Comparison of ENCODE assay signal across 1 cellular context in genomic region chr2:105037572-105038382, GRCh38.
TF ChIP-seq lines count a peak whose summit lies in the region.

TSS of gene MRPS9 (plus strand) at chr2:105038069. CDS start at chr2:105038093, 24 bp downstream.

TF ChIP-seq in HepG2, 621 proteins besides CTCF, POLR2A, EP300 and RAD21 (continued from another document and continues in another):
- TF ChIP-seq ZNF546 (CRISPR knock-in tag; conservative IDR thresholded peaks at IDR 0.05) (no peak), MYNN (CRISPR knock-in tag; IDR thresholded peaks at IDR 0.05; ENCODE audit: low read depth) (no peak), JARID2 (CRISPR knock-in tag; IDR thresholded peaks at IDR 0.05; ENCODE audit: insufficient replicate concordance) (no peak), RCOR2 (CRISPR knock-in tag; IDR thresholded peaks at IDR 0.05) (no peak), ZNF878 (CRISPR knock-in tag; IDR thresholded peaks at IDR 0.05) (no peak), MZF1 (CRISPR knock-in tag; IDR thresholded peaks at IDR 0.05; ENCODE audit: borderline replicate concordance) (no peak), ZNF775 (CRISPR knock-in tag; IDR thresholded peaks at IDR 0.05; ENCODE audit: borderline replicate concordance) (no peak), KDM4B (CRISPR knock-in tag; IDR thresholded peaks at IDR 0.05) (no peak; the same call in 1 of the 2 replicates), RFX1 (IDR thresholded peaks at IDR 0.05) (no peak), PAX8 (CRISPR knock-in tag; IDR thresholded peaks at IDR 0.05; ENCODE audit: borderline replicate concordance) (no peak), ZBTB1 (CRISPR knock-in tag; IDR thresholded peaks at IDR 0.05; ENCODE audit: borderline replicate concordance) (0 out of 2 replicates have a peak, but pooled peaks have one; percentile 27), EEA1 (CRISPR knock-in tag; IDR thresholded peaks at IDR 0.05; ENCODE audit: borderline replicate concordance) (no peak), FOSL1 (CRISPR knock-in tag; IDR thresholded peaks at IDR 0.05; ENCODE audit: borderline replicate concordance) (no peak), ZNF138 (CRISPR knock-in tag; IDR thresholded peaks at IDR 0.05; ENCODE audit: low read depth) (no peak), YEATS2 (CRISPR knock-in tag; IDR thresholded peaks at IDR 0.05; ENCODE audit: borderline replicate concordance) (no peak; the same call in 1 of the 2 replicates), ZBTB2 (CRISPR knock-in tag; IDR thresholded peaks at IDR 0.05; ENCODE audit: low read depth) (no peak; the same call in 1 of the 2 replicates), ZNF550 (CRISPR knock-in tag; IDR thresholded peaks at IDR 0.05; ENCODE audit: borderline replicate concordance) (0 out of 2 replicates have a peak, but pooled peaks have one; percentile 24), ZNF773 (CRISPR knock-in tag; IDR thresholded peaks at IDR 0.05; ENCODE audit: borderline replicate concordance) (0 out of 2 replicates have a peak, but pooled peaks have one; percentile 9), PAWR (CRISPR knock-in tag; IDR thresholded peaks at IDR 0.05; ENCODE audit: borderline replicate concordance) (peak; percentile 23; the same call in 1 of the 2 replicates), ZNF792 (CRISPR knock-in tag; IDR thresholded peaks at IDR 0.05) (no peak; the same call in 1 of the 2 replicates), GZF1 (CRISPR knock-in tag; IDR thresholded peaks at IDR 0.05) (peak; percentile 43; the same call in 1 of the 2 replicates), KLF6 (CRISPR knock-in tag; IDR thresholded peaks at IDR 0.05) (peak; percentile 61; the same call in 1 of the 2 replicates), USF2 (IDR thresholded peaks at IDR 0.05; ENCODE audit: low read depth, low read length) (no peak), USF2 (CRISPR knock-in tag; IDR thresholded peaks at IDR 0.05; ENCODE audit: borderline replicate concordance) (peak; percentile 10; the same call in 1 of the 2 replicates), ZNF383 (CRISPR knock-in tag; IDR thresholded peaks at IDR 0.05; ENCODE audit: borderline replicate concordance) (peak; percentile 35; the same call in 1 of the 2 replicates), KAT2B (IDR thresholded peaks at IDR 0.05; ENCODE audit: borderline replicate concordance, low read depth, low read length) (no peak), FOSL2 (CRISPR knock-in tag; IDR thresholded peaks at IDR 0.05) (no peak), ZFP1 (CRISPR knock-in tag; IDR thresholded peaks at IDR 0.05) (no peak), AFF4 (CRISPR knock-in tag; IDR thresholded peaks at IDR 0.05) (no peak), ZNF235 (CRISPR knock-in tag; IDR thresholded peaks at IDR 0.05; ENCODE audit: borderline replicate concordance) (peak; percentile 69; the same call in 1 of the 2 replicates), NRL (CRISPR knock-in tag; IDR thresholded peaks at IDR 0.05; ENCODE audit: borderline replicate concordance) (peak; percentile 77; the same call in 1 of the 2 replicates), ZKSCAN5 (CRISPR knock-in tag; IDR thresholded peaks at IDR 0.05) (no peak), SNAPC2 (CRISPR knock-in tag; IDR thresholded peaks at IDR 0.05) (0 out of 2 replicates have a peak, but pooled peaks have one; percentile 32), RFXAP (CRISPR knock-in tag; IDR thresholded peaks at IDR 0.05; ENCODE audit: borderline replicate concordance) (no peak), ZNF766 (CRISPR knock-in tag; IDR thresholded peaks at IDR 0.05; ENCODE audit: borderline replicate concordance) (no peak; the same call in 1 of the 2 replicates), SPEN (CRISPR knock-in tag; IDR thresholded peaks at IDR 0.05; ENCODE audit: low read depth) (peak; percentile 81; the same call in 1 of the 2 replicates), ZBTB42 (CRISPR knock-in tag; IDR thresholded peaks at IDR 0.05) (no peak), MIER2 (CRISPR knock-in tag; IDR thresholded peaks at IDR 0.05) (no peak), JUNB (CRISPR knock-in tag; IDR thresholded peaks at IDR 0.05; ENCODE audit: borderline replicate concordance) (no peak), NFE2 (CRISPR knock-in tag; IDR thresholded peaks at IDR 0.05) (no peak), ZNF382 (CRISPR knock-in tag; IDR thresholded peaks at IDR 0.05; ENCODE audit: borderline replicate concordance) (no peak), ZNF883 (CRISPR knock-in tag; IDR thresholded peaks at IDR 0.05; ENCODE audit: not compliant biosample characterization) (peak; percentile 79), HOXA3 (CRISPR knock-in tag; IDR thresholded peaks at IDR 0.05) (peak; percentile 40; the same call in 1 of the 2 replicates), MNT (IDR thresholded peaks at IDR 0.05) (peak; percentile 68), SP5 (CRISPR knock-in tag; IDR thresholded peaks at IDR 0.05; ENCODE audit: borderline replicate concordance, low read depth) (peak; percentile 78), CBX5 (CRISPR knock-in tag; IDR thresholded peaks at IDR 0.05; ENCODE audit: borderline replicate concordance) (peak; percentile 26; the same call in 1 of the 2 replicates), TEAD3 (CRISPR knock-in tag; optimal IDR thresholded peaks at IDR 0.05; ENCODE audit: borderline replicate concordance) (peak; percentile 30), KLF16 (CRISPR knock-in tag; IDR thresholded peaks at IDR 0.05) (peak in 1 of 2 experiments; percentile 74; a peak in 2 of 4 replicates), ZSCAN31 (CRISPR knock-in tag; IDR thresholded peaks at IDR 0.05; ENCODE audit: low read depth) (peak; percentile 84), YY1 (IDR thresholded peaks at IDR 0.05; ENCODE audit: insufficient read depth, insufficient replicate concordance, low read depth, low read length) (peak; percentile 99), RBM22 (optimal IDR thresholded peaks at IDR 0.05; ENCODE audit: low read length) (no peak), LCORL (IDR thresholded peaks at IDR 0.05) (no peak), LCORL (CRISPR knock-in tag; IDR thresholded peaks at IDR 0.05) (peak; percentile 67; the same call in 1 of the 2 replicates)
- TF ChIP-seq, protein P1, sequence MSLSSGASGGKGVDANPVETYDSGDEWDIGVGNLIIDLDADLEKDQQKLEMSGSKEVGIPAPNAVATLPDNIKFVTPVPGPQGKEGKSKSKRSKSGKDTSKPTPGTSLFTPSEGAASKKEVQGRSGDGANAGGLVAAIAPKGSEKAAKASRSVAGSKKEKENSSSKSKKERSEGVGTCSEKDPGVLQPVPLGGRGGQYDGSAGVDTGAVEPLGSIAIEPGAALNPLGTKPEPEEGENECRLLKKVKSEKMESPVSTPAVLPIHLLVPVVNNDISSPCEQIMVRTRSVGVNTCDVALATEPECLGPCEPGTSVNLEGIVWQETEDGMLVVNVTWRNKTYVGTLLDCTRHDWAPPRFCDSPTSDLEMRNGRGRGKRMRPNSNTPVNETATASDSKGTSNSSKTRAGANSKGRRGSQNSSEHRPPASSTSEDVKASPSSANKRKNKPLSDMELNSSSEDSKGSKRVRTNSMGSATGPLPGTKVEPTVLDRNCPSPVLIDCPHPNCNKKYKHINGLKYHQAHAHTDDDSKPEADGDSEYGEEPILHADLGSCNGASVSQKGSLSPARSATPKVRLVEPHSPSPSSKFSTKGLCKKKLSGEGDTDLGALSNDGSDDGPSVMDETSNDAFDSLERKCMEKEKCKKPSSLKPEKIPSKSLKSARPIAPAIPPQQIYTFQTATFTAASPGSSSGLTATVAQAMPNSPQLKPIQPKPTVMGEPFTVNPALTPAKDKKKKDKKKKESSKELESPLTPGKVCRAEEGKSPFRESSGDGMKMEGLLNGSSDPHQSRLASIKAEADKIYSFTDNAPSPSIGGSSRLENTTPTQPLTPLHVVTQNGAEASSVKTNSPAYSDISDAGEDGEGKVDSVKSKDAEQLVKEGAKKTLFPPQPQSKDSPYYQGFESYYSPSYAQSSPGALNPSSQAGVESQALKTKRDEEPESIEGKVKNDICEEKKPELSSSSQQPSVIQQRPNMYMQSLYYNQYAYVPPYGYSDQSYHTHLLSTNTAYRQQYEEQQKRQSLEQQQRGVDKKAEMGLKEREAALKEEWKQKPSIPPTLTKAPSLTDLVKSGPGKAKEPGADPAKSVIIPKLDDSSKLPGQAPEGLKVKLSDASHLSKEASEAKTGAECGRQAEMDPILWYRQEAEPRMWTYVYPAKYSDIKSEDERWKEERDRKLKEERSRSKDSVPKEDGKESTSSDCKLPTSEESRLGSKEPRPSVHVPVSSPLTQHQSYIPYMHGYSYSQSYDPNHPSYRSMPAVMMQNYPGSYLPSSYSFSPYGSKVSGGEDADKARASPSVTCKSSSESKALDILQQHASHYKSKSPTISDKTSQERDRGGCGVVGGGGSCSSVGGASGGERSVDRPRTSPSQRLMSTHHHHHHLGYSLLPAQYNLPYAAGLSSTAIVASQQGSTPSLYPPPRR (CRISPR knock-in tag; IDR thresholded peaks at IDR 0.05; ENCODE audit: borderline replicate concordance), result peak; percentile 48; the same call in 1 of the 2 replicates
- TF ChIP-seq, protein P2, sequence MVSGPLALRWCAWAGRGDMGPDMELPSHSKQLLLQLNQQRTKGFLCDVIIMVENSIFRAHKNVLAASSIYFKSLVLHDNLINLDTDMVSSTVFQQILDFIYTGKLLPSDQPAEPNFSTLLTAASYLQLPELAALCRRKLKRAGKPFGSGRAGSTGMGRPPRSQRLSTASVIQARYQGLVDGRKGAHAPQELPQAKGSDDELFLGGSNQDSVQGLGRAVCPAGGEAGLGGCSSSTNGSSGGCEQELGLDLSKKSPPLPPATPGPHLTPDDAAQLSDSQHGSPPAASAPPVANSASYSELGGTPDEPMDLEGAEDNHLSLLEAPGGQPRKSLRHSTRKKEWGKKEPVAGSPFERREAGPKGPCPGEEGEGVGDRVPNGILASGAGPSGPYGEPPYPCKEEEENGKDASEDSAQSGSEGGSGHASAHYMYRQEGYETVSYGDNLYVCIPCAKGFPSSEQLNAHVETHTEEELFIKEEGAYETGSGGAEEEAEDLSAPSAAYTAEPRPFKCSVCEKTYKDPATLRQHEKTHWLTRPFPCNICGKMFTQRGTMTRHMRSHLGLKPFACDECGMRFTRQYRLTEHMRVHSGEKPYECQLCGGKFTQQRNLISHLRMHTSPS (CRISPR knock-in tag; IDR thresholded peaks at IDR 0.05; ENCODE audit: low read depth), result 0 out of 2 replicates have a peak, but pooled peaks have one; percentile 34
